Comparison of ENCODE assay signal across 9 cellular contexts in genomic region chr1:184639205-184639604, GRCh38.
"Had no signal": no experiment of that assay in that cellular context is flagged by ENCODE, and none has a peak within 500 bp of the region (broad histone marks: within the 10 kb centered on the region; RNA-seq: fewer than 3 reads in every experiment).

No MANE protein-coding gene starts in this region.

- H3K36me3 ChIP-seq: HAP-1 had no signal

- H3K27ac ChIP-seq: HL-60 had no signal

- H3K4me3 ChIP-seq: HAP-1 had no signal

- H3K27ac Mint-ChIP-seq: HFFc6 had no signal

- H3K4me3 Mint-ChIP-seq: HFFc6, IgD-negative memory B cell had no signal

- H3K9me3 Mint-ChIP-seq: HFFc6 had no signal

- H3K9me3 ChIP-seq: HAP-1 had no signal

- ATAC-seq: HCT116, HepG2 had no signal

- H3K4me1 ChIP-seq: HAP-1 had no signal

- H3K4me1 Mint-ChIP-seq: IgD-negative memory B cell had no signal

- DNase-seq: GOT3, H7, HFFc6, KBM-7 had no signal
